Comparison of ENCODE assay signal across 24 cellular contexts in the genomic region with DNA sequence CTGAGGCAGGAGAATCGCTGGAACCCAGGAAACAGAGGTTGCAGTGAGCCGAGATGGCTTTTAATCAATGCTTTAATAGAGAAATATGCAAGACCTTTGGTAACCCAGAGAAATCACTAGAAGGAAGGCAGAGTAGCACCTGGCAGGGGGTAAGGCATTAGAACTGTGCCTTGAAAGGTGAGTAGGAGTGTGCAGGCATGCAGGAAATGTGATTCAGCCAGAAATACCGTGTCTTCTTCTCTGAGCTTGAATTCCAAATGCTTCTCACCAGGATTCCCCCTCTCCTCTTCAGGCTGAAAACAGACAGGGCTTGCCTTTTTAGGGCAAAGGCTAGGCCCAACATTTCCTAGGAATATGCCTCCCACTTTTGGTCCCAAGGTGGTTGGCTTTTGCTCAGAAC. TPM values are rescaled to one million over a fixed set of nuclear protein-coding genes. Genes with fewer than 3 reads are reported as not detected.
DNase-seq lines count a peak whose midpoint lies in the region; ATAC-seq, FAIRE-seq and TF ChIP-seq lines count a peak whose summit lies in the region.
"Had no signal": no experiment of that assay in that cellular context is flagged by ENCODE, and none has a peak within 500 bp of the region (broad histone marks: within the 10 kb centered on the region; RNA-seq: fewer than 3 reads in every experiment).

No MANE protein-coding gene starts in this region.

- H3K23me2 ChIP-seq in H9 (ENCODE audit: insufficient read length, low read depth, low read length, poor library complexity, severe bottlenecking) = peaks cover 8% of the 10 kb centered on the region

- H2BK12ac ChIP-seq in H9 (ENCODE audit: insufficient read length, low read depth, low read length) = no peak overlapping the region

- H2AK5ac ChIP-seq in H9 (ENCODE audit: insufficient read length, low read length) = no peak overlapping the region

- peaks cover 10% of the 10 kb centered on the region for H3K27me3 Mint-ChIP-seq in CD4-positive, alpha-beta T cell
- H3K27me3 Mint-ChIP-seq in H9 (ENCODE audit: low read depth) = peaks cover 6% of the 10 kb centered on the region
- H3K27me3 Mint-ChIP-seq in naive thymus-derived CD4-positive, alpha-beta T cell = peaks cover 0 to 7% (median 0%) of the 10 kb centered on the region in 5 donors

- no peak overlapping the region for H3K4ac ChIP-seq in H9 (ENCODE audit: low read depth, low read length)

- H3K36me3 Mint-ChIP-seq in CD4-positive, alpha-beta T cell (ENCODE audit: low read depth) = peaks cover 24% of the 10 kb centered on the region
- H3K36me3 Mint-ChIP-seq in H9 (ENCODE audit: insufficient read depth in 1 of 3, low read depth in 3 of 3) = peaks cover 0 to 2% (median 0%) of the 10 kb centered on the region in 3 experiments; a peak in 2 of 7 replicates
- H3K36me3 Mint-ChIP-seq in naive thymus-derived CD4-positive, alpha-beta T cell = peaks cover 0 to 5% (median 0%) of the 10 kb centered on the region in 5 donors

- no peaks in the 10 kb centered on the region for H3K9me3 Mint-ChIP-seq in CD4-positive, alpha-beta T cell
- peaks cover 4% of the 10 kb centered on the region in 2 experiments; a peak in 3 of 5 replicates for H3K9me3 Mint-ChIP-seq in H9
- peaks cover 0 to 13% (median 0%) of the 10 kb centered on the region in 11 donors for H3K9me3 Mint-ChIP-seq in naive thymus-derived CD4-positive, alpha-beta T cell
- H3K9me3 Mint-ChIP-seq: activated T-cell treated with anti-CD3 and anti-CD28 coated beads, Interleukin-2, amount 50 U/mL, for 4 hours had no signal

- DNase-seq in CD4-positive, alpha-beta T cell = no peak
- DNase-seq in H9 (peak; percentile 22), K562 (ENCODE audit: extremely low read depth in 1 of 4, low spot score in 3 of 4) (no peak), NAMALWA (ENCODE audit: low spot score) (no peak), sigmoid colon (no peak)
- no peak for DNase-seq in naive thymus-derived CD4-positive, alpha-beta T cell
- DNase-seq: activated CD4-positive, alpha-beta T cell treated with anti-CD3 and anti-CD28 coated beads for 36 hours; activated naive CD4-positive, alpha-beta T cell treated with anti-CD3 and anti-CD28 coated beads, Interleukin-2, amount 50 U/mL, for 16 hours; activated T-cell treated with anti-CD3 and anti-CD28 coated beads, Interleukin-2, amount 50 U/mL, for 4 hours; HFFc6; NCI-H1417 treated with DMSO at 0.1 percent for 48 hours; NCI-H2171; NCI-H82; posterior cingulate gyrus; stimulated activated CD4-positive, alpha-beta T cell treated with anti-CD3 and anti-CD28 coated beads, Interleukin-4, amount 100 ng/mL, for 24 hours had no signal

- no peaks in the 10 kb centered on the region for H3K9me1 ChIP-seq in K562 (ENCODE audit: control insufficient read depth, insufficient read depth, low read length)

- H3K14ac ChIP-seq in H9 (ENCODE audit: insufficient read depth, low read length) = no peak overlapping the region

- H3K23ac ChIP-seq in H9 (ENCODE audit: insufficient read length, low read depth, low read length) = no peak overlapping the region

- TF ChIP-seq POLR2A in K562 (conservative IDR thresholded peaks at IDR 0.05) (no peak), sigmoid colon (IDR thresholded peaks at IDR 0.05) (no peak)

- peak overlapping the region; percentile 92 for H3K27ac Mint-ChIP-seq in CD4-positive, alpha-beta T cell
- H3K27ac Mint-ChIP-seq in H9 = no peak overlapping the region
- peak overlapping the region; percentile 23 to 92 (median 87) for H3K27ac Mint-ChIP-seq in naive thymus-derived CD4-positive, alpha-beta T cell

- in situ Hi-C loops in K562 (cut with MboI) = no loop called here

- no peak overlapping the region for H4K8ac ChIP-seq in H9 (replicated peaks; ENCODE audit: insufficient read length, low read depth, low read length)

- no peaks in the 10 kb centered on the region for H3K36me3 ChIP-seq in K562 (ENCODE audit: control insufficient read depth, insufficient read depth, low read length)
- H3K36me3 ChIP-seq in naive thymus-derived CD4-positive, alpha-beta T cell (ENCODE audit: control insufficient read depth in 2 of 3, insufficient read depth in 3 of 3, low read length in 3 of 3) = peaks cover 0 to 4% (median 0%) of the 10 kb centered on the region in 3 experiments
- H3K36me3 ChIP-seq in sigmoid colon = no peaks in the 10 kb centered on the region
- H3K36me3 ChIP-seq: esophagus muscularis mucosa had no signal

- H3K4me1 ChIP-seq in H9 (ENCODE audit: insufficient read depth, low read length) (no peaks in the 10 kb centered on the region), K562 (replicated peaks in 1 of 2; ENCODE audit: control insufficient read depth in 2 of 2, insufficient read depth in 2 of 2, low read length in 2 of 2) (peaks cover 17 to 25% of the 10 kb centered on the region in 2 experiments), sigmoid colon (peaks cover 0 to 20% (median 7%) of the 10 kb centered on the region in 4 donors)
- H3K4me1 ChIP-seq in naive thymus-derived CD4-positive, alpha-beta T cell (ENCODE audit: control insufficient read depth in 2 of 2, insufficient read depth in 2 of 2, low read length in 2 of 2) = peaks cover 11 to 19% of the 10 kb centered on the region in 2 donors

- no peaks in the 10 kb centered on the region for H3K27me3 ChIP-seq in CD4-positive, alpha-beta T cell (ENCODE audit: control insufficient read depth, insufficient read depth, low read length)
- H3K27me3 ChIP-seq in H9 (ENCODE audit: insufficient read depth, low read length) = no peaks in the 10 kb centered on the region
- no peaks in the 10 kb centered on the region for H3K27me3 ChIP-seq in K562 (ENCODE audit: control insufficient read depth in 2 of 2, insufficient read depth in 2 of 2, low read length in 2 of 2)
- H3K27me3 ChIP-seq in naive thymus-derived CD4-positive, alpha-beta T cell (ENCODE audit: control insufficient read depth in 2 of 2, insufficient read depth in 2 of 2, low read length in 2 of 2) = no peaks in the 10 kb centered on the region
- no peaks in the 10 kb centered on the region for H3K27me3 ChIP-seq in sigmoid colon
- H3K27me3 ChIP-seq: esophagus muscularis mucosa had no signal

- no peak overlapping the region for H4K91ac ChIP-seq in H9 (ENCODE audit: insufficient read length, low read depth, low read length)

- no CpG with 5 or more reads among the region's 3 CpGs for WGBS in H9 (ENCODE audit: extremely low coverage, insufficient read length, low lambda C conversion rate)
- WGBS in K562 (ENCODE audit: insufficient coverage, low coverage, missing lambda C conversion rate) = 95% methylated on average over 3 of the region's 3 CpGs
- 84 to 89% methylated on average over 3 of the region's 3 CpGs for WGBS in sigmoid colon, 2 donors

- H3K4me3 Mint-ChIP-seq in CD4-positive, alpha-beta T cell = peak overlapping the region; percentile 42
- H3K4me3 Mint-ChIP-seq in H9 = no peak overlapping the region
- H3K4me3 Mint-ChIP-seq in naive thymus-derived CD4-positive, alpha-beta T cell = peak overlapping the region in 1 of 10 donors; percentile 69
- H3K4me3 Mint-ChIP-seq: activated T-cell treated with anti-CD3 and anti-CD28 coated beads, Interleukin-2, amount 50 U/mL, for 4 hours had no signal

- H3K79me2 ChIP-seq in H9 (ENCODE audit: insufficient read depth, low read length) (no peaks in the 10 kb centered on the region), K562 (ENCODE audit: control insufficient read depth, insufficient read depth, low read length) (no peaks in the 10 kb centered on the region; the same call in 2 of the 3 replicates)

- H3K18ac ChIP-seq in H9 (ENCODE audit: insufficient read length, low read depth, low read length) = no peak overlapping the region

- no peak for ATAC-seq in CD4-positive, alpha-beta T cell (ENCODE audit: poor library complexity)
- ATAC-seq in K562 (no peak), GM21529 (IDR thresholded peaks at IDR 0.05; ENCODE audit: unreplicated experiment) (no peak), HG02885 (IDR thresholded peaks at IDR 0.05; ENCODE audit: poor library complexity, unreplicated experiment) (no peak)
- ATAC-seq in naive thymus-derived CD4-positive, alpha-beta T cell = no peak
- ATAC-seq: activated CD4-positive, alpha-beta T cell treated with anti-CD3 and anti-CD28 coated beads for 36 hours; activated T-cell treated with anti-CD3 and anti-CD28 coated beads, Interleukin-2, amount 50 U/mL, for 4 hours had no signal

- H3K9me3 ChIP-seq in CD4-positive, alpha-beta T cell (ENCODE audit: control insufficient read depth, low read length) = no peaks in the 10 kb centered on the region
- H3K9me3 ChIP-seq in H9 (ENCODE audit: control insufficient read depth, low read depth, low read length) (no peaks in the 10 kb centered on the region), K562 (replicated peaks; ENCODE audit: control insufficient read depth, insufficient read depth, low read depth, low read length) (no peaks in the 10 kb centered on the region; the same call in 1 of the 2 replicates), sigmoid colon (no peaks in the 10 kb centered on the region)
- H3K9me3 ChIP-seq in naive thymus-derived CD4-positive, alpha-beta T cell (ENCODE audit: control insufficient read depth in 2 of 3, low read length in 3 of 3) = no peaks in the 10 kb centered on the region
- H3K9me3 ChIP-seq: esophagus muscularis mucosa had no signal

- no peak overlapping the region for H3K4me3 ChIP-seq in K562
- no peak overlapping the region for H3K4me3 ChIP-seq in naive thymus-derived CD4-positive, alpha-beta T cell (ENCODE audit: low read length)
- no peak overlapping the region for H3K4me3 ChIP-seq in sigmoid colon
- H3K4me3 ChIP-seq: esophagus muscularis mucosa, smooth muscle cell had no signal

- H2AFZ ChIP-seq in H9 (ENCODE audit: low read length) = no peak overlapping the region
- H2AFZ ChIP-seq in K562 (ENCODE audit: low read depth, low read length) = peak overlapping the region; percentile 47

- TF ChIP-seq RAD21 in K562 (CRISPR knock-in tag; conservative IDR thresholded peaks at IDR 0.05 in 1 of 2, IDR thresholded peaks at IDR 0.05 in 1 of 2) = no peak

- no peak overlapping the region for H2BK120ac ChIP-seq in H9 (ENCODE audit: low read depth, low read length, poor library complexity, severe bottlenecking)

- H4K20me1 ChIP-seq in H9 (ENCODE audit: control insufficient read depth, insufficient read depth, insufficient read length) = no peaks in the 10 kb centered on the region
- no peaks in the 10 kb centered on the region for H4K20me1 ChIP-seq in K562 (replicated peaks; ENCODE audit: control insufficient read depth, insufficient read depth, low read length)

- no peak for FAIRE-seq in K562 (lab: Jason Lieb, UNC)
- FAIRE-seq: D721Med had no signal

- BruUV-seq in K562 (replicated peaks; lab: Mats Ljungman, UMichigan) = no TSS peak

- no peak overlapping the region for H2BK20ac ChIP-seq in H9 (ENCODE audit: low read depth, low read length, poor library complexity, severe bottlenecking)

- H3K9ac ChIP-seq in H9 (ENCODE audit: extremely low read depth, insufficient read length, low read length) (no peak overlapping the region), K562 (ENCODE audit: insufficient read depth in 1 of 2, low read depth in 2 of 2, low read length in 2 of 2) (no peak overlapping the region; a peak in 1 of 4 replicates)

- intact Hi-C loops in CD4-positive, alpha-beta T cell (cut with DNase I, micrococcal nuclease) = loop anchor here (5.0 to 10.0 kb wide), 2 partner anchors 105 to 253 kb away; a partner anchor contains a TSS
- intact Hi-C loops in K562 (cut with micrococcal nuclease) = no loop called here
- intact Hi-C loops in naive thymus-derived CD4-positive, alpha-beta T cell (cut with micrococcal nuclease) = loop anchor here in 1 of 2 donors (5.0 kb wide), 1 partner anchor 390 kb away; a partner anchor contains a TSS
- intact Hi-C loops in sigmoid colon (cut with DNase I) = no loop called here

- H3K56ac ChIP-seq in H9 (ENCODE audit: insufficient read length, low read depth, low read length) = no peak overlapping the region

- POLR2A ChIA-PET in CD4-positive, alpha-beta T cell (lab: Charles Lee) = interaction anchor here (0.6 to 4.6 kb wide), 3 partner anchors 12 to 182 kb away, joined by 4 to 79 read pairs (median 50); a partner anchor contains a TSS
- POLR2A ChIA-PET in K562 (lab: Yijun Ruan, JAX) = interaction anchor here (5.9 kb wide), 1 partner anchor 14 kb away, joined by 69 read pairs; no protein-coding TSS in a partner anchor
- POLR2A ChIA-PET in naive thymus-derived CD4-positive, alpha-beta T cell (lab: Charles Lee) = interaction anchor here (0.6 to 4.9 kb wide), 6 partner anchors 9 to 109 kb away, joined by 4 to 29 read pairs (median 4); a partner anchor contains a TSS

- H3K4me2 ChIP-seq in H9 (ENCODE audit: insufficient read depth, insufficient read length, low read length) (no peak overlapping the region), K562 (ENCODE audit: insufficient read depth, low read length) (no peak overlapping the region)
- H3K4me2 ChIP-seq: smooth muscle cell had no signal

- no peak overlapping the region for H3T11ph ChIP-seq in H9 (ENCODE audit: low read length)

- H2BK5ac ChIP-seq in H9 (ENCODE audit: insufficient read length, low read length) = no peak overlapping the region

- CTCF ChIA-PET in CD4-positive, alpha-beta T cell (lab: Charles Lee) = interaction anchor here (2.2 to 3.5 kb wide), 2 partner anchors 12 to 25 kb away, joined by 5 to 19 read pairs; no protein-coding TSS in a partner anchor
- CTCF ChIA-PET in K562 (lab: Yijun Ruan, JAX; ENCODE audit: low intra/inter-chr PET ratio) = no interaction called here
- CTCF ChIA-PET in naive thymus-derived CD4-positive, alpha-beta T cell (lab: Charles Lee) = interaction anchor here (0.8 kb wide), 1 partner anchor 12 kb away, joined by 5 read pairs; no protein-coding TSS in a partner anchor

- no peak overlapping the region for H2BK15ac ChIP-seq in H9 (ENCODE audit: low read depth, low read length)

- no peak overlapping the region for H3K27ac ChIP-seq in CD4-positive, alpha-beta T cell (ENCODE audit: low read depth, low read length)
- no peak overlapping the region for H3K27ac ChIP-seq in H9 (ENCODE audit: insufficient read length, low read depth, low read length)
- no peak overlapping the region for H3K27ac ChIP-seq in K562 (ENCODE audit: extremely low read depth, low read depth, low read length)
- H3K27ac ChIP-seq in naive thymus-derived CD4-positive, alpha-beta T cell (ENCODE audit: low read depth, low read length) = no peak overlapping the region
- no peak overlapping the region for H3K27ac ChIP-seq in sigmoid colon

- no peaks in the 10 kb centered on the region for H3K79me1 ChIP-seq in H9 (ENCODE audit: insufficient read depth, low read depth, low read length, poor library complexity, severe bottlenecking)

- no peak for TF ChIP-seq CTCF in CD4-positive, alpha-beta T cell (IDR thresholded peaks at IDR 0.05)
- TF ChIP-seq CTCF in H9 (conservative IDR thresholded peaks at IDR 0.05) (no peak), K562 (IDR thresholded peaks at IDR 0.05 in 2 of 3, conservative IDR thresholded peaks at IDR 0.05 in 1 of 3; ENCODE audit: insufficient read depth in 2 of 3, low read depth in 1 of 3, low read length in 3 of 3) (no peak), sigmoid colon (IDR thresholded peaks at IDR 0.05) (no peak)

- H4K5ac ChIP-seq in H9 (ENCODE audit: insufficient read length, low read depth, low read length) = no peak overlapping the region

- H3K4me1 Mint-ChIP-seq in CD4-positive, alpha-beta T cell (ENCODE audit: low read depth) = peaks cover 46% of the 10 kb centered on the region
- H3K4me1 Mint-ChIP-seq in H9 = peaks cover 14 to 24% of the 10 kb centered on the region in 2 experiments
- H3K4me1 Mint-ChIP-seq in naive thymus-derived CD4-positive, alpha-beta T cell = peaks cover 15 to 54% (median 44%) of the 10 kb centered on the region in 7 donors

- TF ChIP-seq EP300 in K562 (IDR thresholded peaks at IDR 0.05; ENCODE audit: low read length) (no peak), sigmoid colon (IDR thresholded peaks at IDR 0.05) (no peak)

RNA-seq across cellular contexts. Expression of a gene that starts 51.0 kb away (rescaled TPM):
- not detected for total RNA-seq in CD4-positive, alpha-beta T cell
- total RNA-seq in H9 (2021) (not detected in 2 replicates), K562 (2014; rRNA removed) (not detected in 2 replicates), K562 (2014; rRNA removed; fragmentation: Illumina TruSeq; extraction: Trizol) (not detected in 2 replicates), K562 (2015; rRNA removed; fragmentation: Illumina TruSeq; extraction: Trizol) (not detected in 2 replicates), K562 (2021) (not detected in 2 replicates), sigmoid colon (not detected)
- total RNA-seq in K562 (2011; cell fraction: chromatin; rRNA removed; ENCODE audit: low replicate concordance) = not detected in 2 replicates
- total RNA-seq in K562 (2011; cell fraction: nucleolus; rRNA removed) = not detected in 2 replicates
- not detected in 2 replicates for total RNA-seq in K562 (2011; cell fraction: nucleoplasm; rRNA removed)
- polyA plus RNA-seq in K562 (2011; rRNA removed) (not detected in 2 replicates), K562 (2014; fragmentation: Illumina TruSeq; extraction: Trizol) (not detected in 2 replicates), K562 (2014; fragmentation: Nextera tagmentation; extraction: Ambion mirVana) (not detected), K562 (2014; rRNA removed) (not detected in 2 replicates), sigmoid colon (not detected)
- polyA plus RNA-seq in K562 (2011; cell fraction: cytosol; rRNA removed) = not detected in 2 replicates
- polyA plus RNA-seq in K562 (2011; cell fraction: nucleus; rRNA removed) = not detected in 2 replicates
- polyA plus RNA-seq in K562 (2012) = not detected in 2 replicates
- not detected in 2 replicates for polyA minus RNA-seq in K562 (2011; rRNA and poly(A)+ RNA removed)
- polyA minus RNA-seq in K562 (2011; cell fraction: cytosol; rRNA and poly(A)+ RNA removed) = not detected in 2 replicates
- polyA minus RNA-seq in K562 (2011; cell fraction: nucleus; rRNA and poly(A)+ RNA removed) = not detected in 2 replicates
- not detected for total RNA-seq in naive thymus-derived CD4-positive, alpha-beta T cell
- polyA plus RNA-seq in naive thymus-derived CD4-positive, alpha-beta T cell = not detected
- total RNA-seq: activated CD4-positive, alpha-beta T cell treated with anti-CD3 and anti-CD28 coated beads for 36 hours; activated T-cell treated with anti-CD3 and anti-CD28 coated beads, Interleukin-2, amount 50 U/mL, for 4 hours; dermis microvascular lymphatic vessel endothelial cell; esophagus muscularis mucosa; G401; glomerular endothelial cell; HFFc6; lower leg skin; smooth muscle cell had no signal
- polyA plus RNA-seq: smooth muscle cell had no signal

RNA-seq across cellular contexts. Expression of a gene that starts 53.3 kb away (rescaled TPM):
- total RNA-seq in CD4-positive, alpha-beta T cell = 10 to 100 TPM; 54.9 to 58.2 TPM
- total RNA-seq in H9 (2021) (46.7 and 48.5 TPM in 2 replicates), K562 (2014; rRNA removed) (22.2 and 28.7 TPM in 2 replicates), K562 (2014; rRNA removed; fragmentation: Illumina TruSeq; extraction: Trizol) (33.3 and 36.1 TPM in 2 replicates), K562 (2015; rRNA removed; fragmentation: Illumina TruSeq; extraction: Trizol) (28.7 and 28.9 TPM in 2 replicates), K562 (2021) (37.7 and 44.3 TPM in 2 replicates), sigmoid colon (10 to 100 TPM; 27.5 to 41.5 (median 30.0) TPM)
- 83.9 and 124 TPM in 2 replicates for total RNA-seq in K562 (2011; cell fraction: chromatin; rRNA removed; ENCODE audit: low replicate concordance)
- 40.2 and 44.9 TPM in 2 replicates for total RNA-seq in K562 (2011; cell fraction: nucleolus; rRNA removed)
- 62.0 and 71.9 TPM in 2 replicates for total RNA-seq in K562 (2011; cell fraction: nucleoplasm; rRNA removed)
- polyA plus RNA-seq in K562 (2011; rRNA removed) (33.9 and 37.2 TPM in 2 replicates), K562 (2014; fragmentation: Illumina TruSeq; extraction: Trizol) (46.9 and 49.0 TPM in 2 replicates), K562 (2014; fragmentation: Nextera tagmentation; extraction: Ambion mirVana) (10 to 100 TPM; 11.7 to 11.9 TPM), K562 (2014; rRNA removed) (24.5 and 27.8 TPM in 2 replicates), sigmoid colon (10 to 100 TPM; 16.2 to 24.7 (median 17.1) TPM)
- 11.6 and 27.0 TPM in 2 replicates for polyA plus RNA-seq in K562 (2011; cell fraction: cytosol; rRNA removed)
- 34.6 and 56.6 TPM in 2 replicates for polyA plus RNA-seq in K562 (2011; cell fraction: nucleus; rRNA removed)
- polyA plus RNA-seq in K562 (2012) = 28.0 and 32.7 TPM in 2 replicates
- polyA minus RNA-seq in K562 (2011; rRNA and poly(A)+ RNA removed) = 54.3 and 63.2 TPM in 2 replicates
- 32.7 and 32.9 TPM in 2 replicates for polyA minus RNA-seq in K562 (2011; cell fraction: cytosol; rRNA and poly(A)+ RNA removed)
- polyA minus RNA-seq in K562 (2011; cell fraction: nucleus; rRNA and poly(A)+ RNA removed) = 16.8 and 30.8 TPM in 2 replicates
- 10 to 100 TPM; 39.8 to 57.6 (median 52.4) TPM for total RNA-seq in naive thymus-derived CD4-positive, alpha-beta T cell
- polyA plus RNA-seq in naive thymus-derived CD4-positive, alpha-beta T cell = 10 to 100 TPM; 21.0 to 34.5 TPM

RNA-seq across cellular contexts. Expression of a gene that starts 58.9 kb away (rescaled TPM):
- not detected for total RNA-seq in CD4-positive, alpha-beta T cell
- total RNA-seq in H9 (2021) (not detected in 2 replicates), K562 (2014; rRNA removed) (not detected in 2 replicates), K562 (2014; rRNA removed; fragmentation: Illumina TruSeq; extraction: Trizol) (not detected in 2 replicates), K562 (2015; rRNA removed; fragmentation: Illumina TruSeq; extraction: Trizol) (not detected in 2 replicates), K562 (2021) (not detected in 2 replicates), sigmoid colon (not detected)
- not detected in 2 replicates for total RNA-seq in K562 (2011; cell fraction: chromatin; rRNA removed; ENCODE audit: low replicate concordance)
- total RNA-seq in K562 (2011; cell fraction: nucleolus; rRNA removed) = not detected in 2 replicates
- not detected in 2 replicates for total RNA-seq in K562 (2011; cell fraction: nucleoplasm; rRNA removed)
- polyA plus RNA-seq in K562 (2011; rRNA removed) (not detected in 2 replicates), K562 (2014; fragmentation: Illumina TruSeq; extraction: Trizol) (not detected in 2 replicates), K562 (2014; fragmentation: Nextera tagmentation; extraction: Ambion mirVana) (not detected), K562 (2014; rRNA removed) (not detected in 2 replicates), sigmoid colon (not detected)
- not detected in 2 replicates for polyA plus RNA-seq in K562 (2011; cell fraction: cytosol; rRNA removed)
- not detected in 2 replicates for polyA plus RNA-seq in K562 (2011; cell fraction: nucleus; rRNA removed)
- not detected in 2 replicates for polyA plus RNA-seq in K562 (2012)
- not detected in 2 replicates for polyA minus RNA-seq in K562 (2011; rRNA and poly(A)+ RNA removed)
- not detected in 2 replicates for polyA minus RNA-seq in K562 (2011; cell fraction: cytosol; rRNA and poly(A)+ RNA removed)
- polyA minus RNA-seq in K562 (2011; cell fraction: nucleus; rRNA and poly(A)+ RNA removed) = not detected in 2 replicates
- not detected for total RNA-seq in naive thymus-derived CD4-positive, alpha-beta T cell
- not detected for polyA plus RNA-seq in naive thymus-derived CD4-positive, alpha-beta T cell
- total RNA-seq: activated CD4-positive, alpha-beta T cell treated with anti-CD3 and anti-CD28 coated beads for 36 hours; activated T-cell treated with anti-CD3 and anti-CD28 coated beads, Interleukin-2, amount 50 U/mL, for 4 hours; dermis microvascular lymphatic vessel endothelial cell; esophagus muscularis mucosa; G401; glomerular endothelial cell; HFFc6; lower leg skin; smooth muscle cell had no signal
- polyA plus RNA-seq: smooth muscle cell had no signal

Comparison
In these comparisons a context has a peak if more than half of its experiments do, and no peak if none do; other contexts are left out.
1. H3K27ac Mint-ChIP-seq: peak in CD4-positive, alpha-beta T cell (single experiment) and naive thymus-derived CD4-positive, alpha-beta T cell (9 of 9); none in H9 (0 of 3).
2. intact Hi-C loops: an anchor here in CD4-positive, alpha-beta T cell (5.0 to 10.0 kb wide); none called in K562 and sigmoid colon.